In the genomic region with DNA sequence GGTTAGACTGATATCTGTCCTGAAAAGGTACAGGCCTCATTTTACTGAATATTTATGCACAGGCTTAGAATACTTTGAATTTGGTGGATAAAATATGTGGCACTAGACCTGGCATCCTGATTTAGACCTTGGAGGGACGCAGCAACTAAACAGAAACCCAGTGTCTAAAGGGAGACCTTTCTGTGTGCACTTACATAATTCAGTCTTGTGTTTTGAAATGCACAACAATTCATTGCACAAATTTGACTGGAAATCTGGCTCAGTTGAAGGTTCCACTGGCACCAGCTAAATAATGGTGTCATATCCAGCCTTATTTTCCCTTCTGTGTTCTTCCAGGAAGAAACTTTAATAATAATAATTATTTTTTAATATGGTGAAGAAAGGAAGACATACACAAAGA, we compare ENCODE assay signal across 22 cellular contexts.
DNase-seq lines count a peak whose midpoint lies in the region; ATAC-seq, FAIRE-seq and TF ChIP-seq lines count a peak whose summit lies in the region.
"Had no signal": no experiment of that assay in that cellular context is flagged by ENCODE, and none has a peak within 500 bp of the region (broad histone marks: within the 10 kb centered on the region; RNA-seq: fewer than 3 reads in every experiment).

No MANE protein-coding gene starts in this region.

- H3F3A ChIP-seq in neural progenitor cell (ENCODE audit: low read depth), result peaks cover 10% of the 10 kb centered on the region

- H3K9me3 ChIP-seq in right lobe of liver, result no peaks in the 10 kb centered on the region
- no peaks in the 10 kb centered on the region for H3K9me3 ChIP-seq in HepG2 (ENCODE audit: low read length)
- H3K9me3 ChIP-seq in neural progenitor cell (ENCODE audit: low read depth), result no peaks in the 10 kb centered on the region
- no peaks in the 10 kb centered on the region for H3K9me3 ChIP-seq in esophagus squamous epithelium
- H3K9me3 ChIP-seq: A549; BLaER1 treated with 17β-estradiol and CSF1 and Interleukin-3, amounts not matched to agents 10 nM and 100 nM; MG63; SJCRH30 had no signal

- peaks cover 27 to 51% of the 10 kb centered on the region in 2 donors for H3K4me1 Mint-ChIP-seq in effector memory CD8-positive, alpha-beta T cell (ENCODE audit: low read depth in 2 of 2)
- peaks cover 13% of the 10 kb centered on the region for H3K4me1 Mint-ChIP-seq in neural progenitor cell

- no peaks in the 10 kb centered on the region for H3K9me3 Mint-ChIP-seq in effector memory CD8-positive, alpha-beta T cell
- H3K9me3 Mint-ChIP-seq in neural progenitor cell, result no peaks in the 10 kb centered on the region
- H3K9me3 Mint-ChIP-seq: CD8-positive, alpha-beta T cell; H9 had no signal

- TF ChIP-seq POLR2A in right lobe of liver (IDR thresholded peaks at IDR 0.05), result no peak
- no peak for TF ChIP-seq POLR2A in HepG2 (IDR thresholded peaks at IDR 0.05; ENCODE audit: insufficient read depth in 1 of 2, low read depth in 2 of 2, low read length in 2 of 2)
- no peak for TF ChIP-seq POLR2A in esophagus squamous epithelium (IDR thresholded peaks at IDR 0.05)

- H3K27me3 ChIP-seq in right lobe of liver, result no peaks in the 10 kb centered on the region
- no peaks in the 10 kb centered on the region for H3K27me3 ChIP-seq in HepG2 (ENCODE audit: control insufficient read depth in 1 of 2, insufficient read depth in 2 of 2, low read length in 2 of 2)
- no peaks in the 10 kb centered on the region for H3K27me3 ChIP-seq in neural progenitor cell
- H3K27me3 ChIP-seq in esophagus squamous epithelium, result no peaks in the 10 kb centered on the region
- H3K27me3 ChIP-seq: BLaER1 treated with 17β-estradiol and CSF1 and Interleukin-3, amounts not matched to agents 10 nM and 100 nM; MG63; SJCRH30 had no signal

- H3K27ac ChIP-seq in right lobe of liver (peak overlapping the region in 1 of 3 donors; percentile 13), HepG2 (ENCODE audit: extremely low read length, insufficient read depth, low read length) (no peak overlapping the region), angular gyrus (ENCODE audit: low read depth, low read length) (peak overlapping the region; percentile 2), neural progenitor cell (no peak overlapping the region), esophagus squamous epithelium (no peak overlapping the region)
- H3K27ac ChIP-seq: A549, GM23248, SJCRH30 had no signal

- no peak for TF ChIP-seq RAD21 in HepG2 (CRISPR knock-in tag; IDR thresholded peaks at IDR 0.05)

- TF ChIP-seq EP300 in HepG2 (IDR thresholded peaks at IDR 0.05; ENCODE audit: low read depth in 2 of 2, low read length in 2 of 2), result no peak
- no peak for TF ChIP-seq EP300 in HepG2 (CRISPR knock-in tag; IDR thresholded peaks at IDR 0.05; ENCODE audit: borderline replicate concordance)

- peaks cover 0 to 19% (median 0%) of the 10 kb centered on the region in 4 donors for H3K4me1 ChIP-seq in right lobe of liver
- no peaks in the 10 kb centered on the region for H3K4me1 ChIP-seq in HepG2 (ENCODE audit: insufficient read depth, low read length)
- H3K4me1 ChIP-seq in neural progenitor cell, result peaks cover 12% of the 10 kb centered on the region
- H3K4me1 ChIP-seq in esophagus squamous epithelium, result peaks cover 0 to 11% (median 0%) of the 10 kb centered on the region in 3 donors

- H3K9ac ChIP-seq in HepG2 (ENCODE audit: insufficient read depth, low read depth, low read length), result no peak overlapping the region
- H3K9ac ChIP-seq in neural progenitor cell, result no peak overlapping the region
- H3K9ac ChIP-seq: BLaER1 treated with 17β-estradiol and CSF1 and Interleukin-3, amounts not matched to agents 10 nM and 100 nM; GM23248 had no signal

- POLR2A ChIA-PET in HepG2 (lab: Yijun Ruan, JAX), result no interaction called here

- no peak overlapping the region for H3K4me3 ChIP-seq in right lobe of liver
- H3K4me3 ChIP-seq in HepG2 (replicated peaks in 1 of 3; ENCODE audit: insufficient read depth in 1 of 3, low read depth in 2 of 3, low read length in 3 of 3), result no peak overlapping the region
- H3K4me3 ChIP-seq in neural progenitor cell, result no peak overlapping the region
- no peak overlapping the region for H3K4me3 ChIP-seq in esophagus squamous epithelium
- H3K4me3 ChIP-seq: A549; BLaER1 treated with 17β-estradiol and CSF1 and Interleukin-3, amounts not matched to agents 10 nM and 100 nM; GM23248; MG63; SJCRH30 had no signal

- intact Hi-C loops in right lobe of liver (cut with DNase I), result no loop called here
- intact Hi-C loops in HepG2 (cut with micrococcal nuclease; ENCODE audit: unreplicated experiment), result no loop called here
- intact Hi-C loops in esophagus squamous epithelium (cut with DNase I), result no loop called here

- DNase-seq in right lobe of liver (no peak), HepG2 (ENCODE audit: low spot score) (no peak), medulla oblongata (ENCODE audit: extremely low spot score) (peak; percentile 31), neural progenitor cell (ENCODE audit: low spot score) (no peak), esophagus squamous epithelium (lab: John Stamatoyannopoulos, UW) (no peak)
- DNase-seq in effector memory CD8-positive, alpha-beta T cell, result no peak
- DNase-seq: CD8-positive, alpha-beta T cell; DND-41; GM23248; H9; MG63; NCI-H1092; NCI-H1436 treated with DMSO at 0.1 percent for 48 hours; NCI-H226; NCI-H510A treated with DMSO at 0.1 percent for 48 hours; NCI-H748 treated with DMSO at 0.1 percent for 48 hours; SJCRH30 had no signal

- H3K36me3 Mint-ChIP-seq in effector memory CD8-positive, alpha-beta T cell (ENCODE audit: insufficient read depth), result no peaks in the 10 kb centered on the region
- H3K36me3 Mint-ChIP-seq in neural progenitor cell, result peaks cover 4% of the 10 kb centered on the region

- no peaks in the 10 kb centered on the region for H3K27me3 Mint-ChIP-seq in effector memory CD8-positive, alpha-beta T cell
- no peaks in the 10 kb centered on the region for H3K27me3 Mint-ChIP-seq in neural progenitor cell (ENCODE audit: insufficient read depth, low read depth)

- no peak for FAIRE-seq in HepG2 (lab: Jason Lieb, UNC)
- FAIRE-seq: A549, GM12892 had no signal

- H2AFZ ChIP-seq in HepG2 (ENCODE audit: low read length), result no peak overlapping the region
- H2AFZ ChIP-seq in neural progenitor cell (replicated peaks), result no peak overlapping the region
- H2AFZ ChIP-seq: GM23248 had no signal

- no peak for TF ChIP-seq CTCF in right lobe of liver (IDR thresholded peaks at IDR 0.05)
- no peak for TF ChIP-seq CTCF in HepG2 (CRISPR knock-in tag; IDR thresholded peaks at IDR 0.05)
- TF ChIP-seq CTCF in neural progenitor cell (IDR thresholded peaks at IDR 0.05), result no peak
- TF ChIP-seq CTCF in esophagus squamous epithelium (IDR thresholded peaks at IDR 0.05), result no peak

- BruUV-seq in HepG2 (replicated peaks; lab: Mats Ljungman, UMichigan), result no TSS peak

- no CpG with 5 or more reads among the region's 1 CpG for WGBS in right lobe of liver (ENCODE audit: insufficient coverage, low coverage, low lambda C conversion rate, missing lambda C conversion rate)
- WGBS in HepG2 (ENCODE audit: low lambda C conversion rate), result 89% methylated on average over 1 of the region's 1 CpG
- 73% methylated on average over 1 of the region's 1 CpG for WGBS in esophagus squamous epithelium, 2 donors

- peaks cover 35% of the 10 kb centered on the region for H3K79me2 ChIP-seq in HepG2 (ENCODE audit: insufficient read depth, low read length)
- peaks cover 29% of the 10 kb centered on the region for H3K79me2 ChIP-seq in neural progenitor cell (ENCODE audit: low read depth)

- H3K36me3 ChIP-seq in right lobe of liver, result no peaks in the 10 kb centered on the region
- H3K36me3 ChIP-seq in HepG2 (replicated peaks in 1 of 2; ENCODE audit: control insufficient read depth in 1 of 2, insufficient read depth in 2 of 2, low read length in 2 of 2), result peaks cover 1 to 22% of the 10 kb centered on the region in 2 experiments; a peak in 2 of 5 replicates
- no peaks in the 10 kb centered on the region for H3K36me3 ChIP-seq in neural progenitor cell
- no peaks in the 10 kb centered on the region for H3K36me3 ChIP-seq in esophagus squamous epithelium
- H3K36me3 ChIP-seq: SJCRH30 had no signal

- H3K4me3 Mint-ChIP-seq in effector memory CD8-positive, alpha-beta T cell, result no peak overlapping the region
- H3K4me3 Mint-ChIP-seq in neural progenitor cell, result no peak overlapping the region
- H3K4me3 Mint-ChIP-seq: CD8-positive, alpha-beta T cell; H9 had no signal

- H4K20me1 ChIP-seq in HepG2 (ENCODE audit: insufficient read depth, low read length) (peaks cover 14% of the 10 kb centered on the region), neural progenitor cell (ENCODE audit: low read depth) (peaks cover 11% of the 10 kb centered on the region)

- peak overlapping the region in 1 of 2 donors; percentile 12 for H3K27ac Mint-ChIP-seq in effector memory CD8-positive, alpha-beta T cell
- H3K27ac Mint-ChIP-seq in neural progenitor cell, result no peak overlapping the region
- H3K27ac Mint-ChIP-seq: CD8-positive, alpha-beta T cell had no signal

- ATAC-seq in right lobe of liver, result peak; percentile 16 to 69 (median 45)
- ATAC-seq in HepG2, result no peak
- ATAC-seq in effector memory CD8-positive, alpha-beta T cell (replicated peaks), result no peak
- ATAC-seq: A549; CD8-positive, alpha-beta T cell; Panc1 had no signal

- in situ Hi-C loops in HepG2 (cut with HindIII; ENCODE audit: extremely low pct_ligation_motif_present, low pct_unique_long_range_greater_than_20kb), result no loop called here

- no peak overlapping the region for H3K4me2 ChIP-seq in HepG2 (ENCODE audit: low read depth, low read length)
- H3K4me2 ChIP-seq in neural progenitor cell, result no peak overlapping the region
- H3K4me2 ChIP-seq: A549 had no signal

- CTCF ChIA-PET in HepG2 (lab: Yijun Ruan, JAX; ENCODE audit: low intra/inter-chr PET ratio, low total read pairs), result no interaction called here

TF ChIP-seq in HepG2, 621 proteins besides CTCF, POLR2A, EP300 and RAD21 (continues in another document):
- TF ChIP-seq, protein P1, sequence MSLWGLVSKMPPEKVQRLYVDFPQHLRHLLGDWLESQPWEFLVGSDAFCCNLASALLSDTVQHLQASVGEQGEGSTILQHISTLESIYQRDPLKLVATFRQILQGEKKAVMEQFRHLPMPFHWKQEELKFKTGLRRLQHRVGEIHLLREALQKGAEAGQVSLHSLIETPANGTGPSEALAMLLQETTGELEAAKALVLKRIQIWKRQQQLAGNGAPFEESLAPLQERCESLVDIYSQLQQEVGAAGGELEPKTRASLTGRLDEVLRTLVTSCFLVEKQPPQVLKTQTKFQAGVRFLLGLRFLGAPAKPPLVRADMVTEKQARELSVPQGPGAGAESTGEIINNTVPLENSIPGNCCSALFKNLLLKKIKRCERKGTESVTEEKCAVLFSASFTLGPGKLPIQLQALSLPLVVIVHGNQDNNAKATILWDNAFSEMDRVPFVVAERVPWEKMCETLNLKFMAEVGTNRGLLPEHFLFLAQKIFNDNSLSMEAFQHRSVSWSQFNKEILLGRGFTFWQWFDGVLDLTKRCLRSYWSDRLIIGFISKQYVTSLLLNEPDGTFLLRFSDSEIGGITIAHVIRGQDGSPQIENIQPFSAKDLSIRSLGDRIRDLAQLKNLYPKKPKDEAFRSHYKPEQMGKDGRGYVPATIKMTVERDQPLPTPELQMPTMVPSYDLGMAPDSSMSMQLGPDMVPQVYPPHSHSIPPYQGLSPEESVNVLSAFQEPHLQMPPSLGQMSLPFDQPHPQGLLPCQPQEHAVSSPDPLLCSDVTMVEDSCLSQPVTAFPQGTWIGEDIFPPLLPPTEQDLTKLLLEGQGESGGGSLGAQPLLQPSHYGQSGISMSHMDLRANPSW (CRISPR knock-in tag; IDR thresholded peaks at IDR 0.05; ENCODE audit: borderline replicate concordance), result no peak
- TF ChIP-seq ZNF747 (CRISPR knock-in tag; IDR thresholded peaks at IDR 0.05; ENCODE audit: borderline replicate concordance), result no peak

Comparison
In these comparisons a context has a peak if more than half of its experiments do, and no peak if none do; other contexts are left out.
1. ATAC-seq: peak in right lobe of liver (4 of 4); none in HepG2 (single experiment) and effector memory CD8-positive, alpha-beta T cell (single experiment).